In the genomic region with DNA sequence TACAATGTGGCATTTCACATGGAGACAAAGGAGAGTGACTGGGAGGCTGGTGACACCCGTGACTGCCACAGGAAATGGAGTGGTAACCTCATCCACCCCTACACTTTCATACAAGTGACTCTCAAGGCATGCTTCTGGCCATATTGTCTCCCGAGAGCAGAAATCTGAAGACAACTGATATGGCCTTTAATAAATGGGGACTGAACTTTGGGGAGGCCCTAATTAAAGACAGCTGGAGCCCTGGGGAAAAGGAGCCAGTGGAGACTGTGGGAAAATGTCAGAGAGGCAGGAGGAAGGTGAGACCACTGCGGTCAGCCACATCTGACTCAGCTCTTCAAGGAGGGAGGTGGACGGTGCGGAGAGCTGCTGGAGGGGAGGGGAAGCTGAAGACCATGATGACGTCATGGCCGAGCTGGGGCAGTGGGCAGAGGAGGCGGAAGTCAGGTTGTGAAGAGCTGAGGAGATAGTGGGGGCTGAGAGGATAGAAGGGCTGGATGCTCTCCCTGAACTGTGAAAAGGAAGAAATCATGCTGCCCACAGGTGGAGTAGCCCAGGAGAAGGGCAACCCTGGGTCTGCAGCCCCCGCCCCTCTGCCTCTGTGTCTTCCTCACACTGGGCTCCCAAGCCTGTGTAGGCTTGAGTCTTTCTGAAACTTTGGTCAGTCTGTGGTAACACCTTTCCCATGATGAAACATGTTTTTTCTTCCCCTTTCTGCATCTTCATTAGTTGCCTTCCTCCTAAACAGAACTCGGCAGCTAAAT, we compare ENCODE assay signal across 1 cellular context.
A peak's percentile ranks its signal among the peaks of the same experiment; 100 is the strongest.
TF ChIP-seq lines count a peak whose summit lies in the region.

No MANE protein-coding gene starts in this region.

TF ChIP-seq in GM12878, 131 proteins besides CTCF, POLR2A, EP300 and RAD21 (continued from another document):
- TF ChIP-seq HDGF (IDR thresholded peaks at IDR 0.05) = peak; percentile 93
- TF ChIP-seq NFIC (IDR thresholded peaks at IDR 0.05; ENCODE audit: low read depth, low read length) = peak; percentile 86; the same call in 1 of the 2 replicates
- TF ChIP-seq PAX5 (IDR thresholded peaks at IDR 0.05; ENCODE audit: borderline replicate concordance, low read depth, low read length) = no peak
- peak; percentile 98 for TF ChIP-seq IKZF2 (IDR thresholded peaks at IDR 0.05)
- peak; percentile 68 for TF ChIP-seq CREB1 (IDR thresholded peaks at IDR 0.05; ENCODE audit: low read depth)
- TF ChIP-seq YBX1 (IDR thresholded peaks at IDR 0.05) = 0 out of 2 replicates have a peak, but pooled peaks have one; percentile 67
- peak; percentile 40; the same call in 1 of the 2 replicates for TF ChIP-seq TCF3 (IDR thresholded peaks at IDR 0.05; ENCODE audit: borderline replicate concordance, insufficient read depth, low read depth, low read length)
- no peak for TF ChIP-seq NFXL1 (IDR thresholded peaks at IDR 0.05; ENCODE audit: borderline replicate concordance)
- peak; percentile 92 for TF ChIP-seq EED (IDR thresholded peaks at IDR 0.05; ENCODE audit: low read depth)
- no peak for TF ChIP-seq MYC (IDR thresholded peaks at IDR 0.05; ENCODE audit: insufficient read depth, insufficient read length, insufficient replicate concordance, low read length, severe bottlenecking)
- TF ChIP-seq, protein P1, sequence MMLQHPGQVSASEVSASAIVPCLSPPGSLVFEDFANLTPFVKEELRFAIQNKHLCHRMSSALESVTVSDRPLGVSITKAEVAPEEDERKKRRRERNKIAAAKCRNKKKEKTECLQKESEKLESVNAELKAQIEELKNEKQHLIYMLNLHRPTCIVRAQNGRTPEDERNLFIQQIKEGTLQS (IDR thresholded peaks at IDR 0.05; ENCODE audit: borderline replicate concordance, extremely low read depth, low read depth, low read length) = no peak
- TF ChIP-seq ATF7 (IDR thresholded peaks at IDR 0.05; ENCODE audit: low read depth) = peak; percentile 100
- TF ChIP-seq MXI1 (IDR thresholded peaks at IDR 0.05; ENCODE audit: low read depth, low read length) = peak; percentile 46
- no peak for TF ChIP-seq TARDBP (IDR thresholded peaks at IDR 0.05; ENCODE audit: borderline replicate concordance)
- TF ChIP-seq IKZF1 (conservative IDR thresholded peaks at IDR 0.05) = peak; percentile 98
- TF ChIP-seq, protein P2, sequence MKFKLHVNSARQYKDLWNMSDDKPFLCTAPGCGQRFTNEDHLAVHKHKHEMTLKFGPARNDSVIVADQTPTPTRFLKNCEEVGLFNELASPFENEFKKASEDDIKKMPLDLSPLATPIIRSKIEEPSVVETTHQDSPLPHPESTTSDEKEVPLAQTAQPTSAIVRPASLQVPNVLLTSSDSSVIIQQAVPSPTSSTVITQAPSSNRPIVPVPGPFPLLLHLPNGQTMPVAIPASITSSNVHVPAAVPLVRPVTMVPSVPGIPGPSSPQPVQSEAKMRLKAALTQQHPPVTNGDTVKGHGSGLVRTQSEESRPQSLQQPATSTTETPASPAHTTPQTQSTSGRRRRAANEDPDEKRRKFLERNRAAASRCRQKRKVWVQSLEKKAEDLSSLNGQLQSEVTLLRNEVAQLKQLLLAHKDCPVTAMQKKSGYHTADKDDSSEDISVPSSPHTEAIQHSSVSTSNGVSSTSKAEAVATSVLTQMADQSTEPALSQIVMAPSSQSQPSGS (IDR thresholded peaks at IDR 0.05; ENCODE audit: low read length) = peak; percentile 91
- TF ChIP-seq SMAD1 (IDR thresholded peaks at IDR 0.05; ENCODE audit: low read depth, partially characterized antibody) = peak; percentile 87
- no peak for TF ChIP-seq NFYA (IDR thresholded peaks at IDR 0.05; ENCODE audit: borderline replicate concordance, low read depth, low read length)
- TF ChIP-seq ASH2L (IDR thresholded peaks at IDR 0.05; ENCODE audit: borderline replicate concordance, low read depth) = no peak
- TF ChIP-seq MTA2 (IDR thresholded peaks at IDR 0.05; ENCODE audit: low read depth) = peak; percentile 93
- no peak for TF ChIP-seq ZNF622 (IDR thresholded peaks at IDR 0.05)
- TF ChIP-seq, protein P3, sequence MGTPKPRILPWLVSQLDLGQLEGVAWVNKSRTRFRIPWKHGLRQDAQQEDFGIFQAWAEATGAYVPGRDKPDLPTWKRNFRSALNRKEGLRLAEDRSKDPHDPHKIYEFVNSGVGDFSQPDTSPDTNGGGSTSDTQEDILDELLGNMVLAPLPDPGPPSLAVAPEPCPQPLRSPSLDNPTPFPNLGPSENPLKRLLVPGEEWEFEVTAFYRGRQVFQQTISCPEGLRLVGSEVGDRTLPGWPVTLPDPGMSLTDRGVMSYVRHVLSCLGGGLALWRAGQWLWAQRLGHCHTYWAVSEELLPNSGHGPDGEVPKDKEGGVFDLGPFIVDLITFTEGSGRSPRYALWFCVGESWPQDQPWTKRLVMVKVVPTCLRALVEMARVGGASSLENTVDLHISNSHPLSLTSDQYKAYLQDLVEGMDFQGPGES (IDR thresholded peaks at IDR 0.05) = no peak; the same call in 1 of the 2 replicates
- peak; percentile 98 for TF ChIP-seq MEF2B (IDR thresholded peaks at IDR 0.05; ENCODE audit: partially characterized antibody, poor library complexity, severe bottlenecking)
- peak; percentile 17; the same call in 1 of the 2 replicates for TF ChIP-seq MTA3 (IDR thresholded peaks at IDR 0.05; ENCODE audit: borderline replicate concordance, low read length)
- TF ChIP-seq BRCA1 (IDR thresholded peaks at IDR 0.05; ENCODE audit: low read depth, low read length) = no peak
- no peak for TF ChIP-seq ZNF274 (IDR thresholded peaks at IDR 0.05; ENCODE audit: insufficient read depth, insufficient read length)
- TF ChIP-seq HDAC2 (IDR thresholded peaks at IDR 0.05) = no peak
- TF ChIP-seq POLR2AphosphoS5 (IDR thresholded peaks at IDR 0.05; ENCODE audit: low read length) = no peak
- TF ChIP-seq MYB (IDR thresholded peaks at IDR 0.05; ENCODE audit: borderline replicate concordance, low read depth, low read length) = no peak
- TF ChIP-seq HDAC6 (IDR thresholded peaks at IDR 0.05; ENCODE audit: unreplicated experiment) = no peak
- TF ChIP-seq CEBPB (IDR thresholded peaks at IDR 0.05; ENCODE audit: borderline replicate concordance in 1 of 2, low read depth in 2 of 2, low read length in 2 of 2) = peak; percentile 1 to 41; a peak in 1 of 4 replicates
- TF ChIP-seq ZZZ3 (IDR thresholded peaks at IDR 0.05; ENCODE audit: control insufficient read depth, insufficient read length, low read depth) = no peak
- no peak for TF ChIP-seq NR2C2 (IDR thresholded peaks at IDR 0.05; ENCODE audit: borderline replicate concordance, control insufficient read depth, insufficient read length, low read depth)
- no peak for TF ChIP-seq FOS (IDR thresholded peaks at IDR 0.05; ENCODE audit: borderline replicate concordance, extremely low read depth, insufficient read length)
- TF ChIP-seq, protein P4, sequence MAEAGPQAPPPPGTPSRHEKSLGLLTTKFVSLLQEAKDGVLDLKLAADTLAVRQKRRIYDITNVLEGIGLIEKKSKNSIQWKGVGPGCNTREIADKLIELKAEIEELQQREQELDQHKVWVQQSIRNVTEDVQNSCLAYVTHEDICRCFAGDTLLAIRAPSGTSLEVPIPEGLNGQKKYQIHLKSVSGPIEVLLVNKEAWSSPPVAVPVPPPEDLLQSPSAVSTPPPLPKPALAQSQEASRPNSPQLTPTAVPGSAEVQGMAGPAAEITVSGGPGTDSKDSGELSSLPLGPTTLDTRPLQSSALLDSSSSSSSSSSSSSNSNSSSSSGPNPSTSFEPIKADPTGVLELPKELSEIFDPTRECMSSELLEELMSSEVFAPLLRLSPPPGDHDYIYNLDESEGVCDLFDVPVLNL (IDR thresholded peaks at IDR 0.05; ENCODE audit: low read depth, low read length) = no peak
- no peak for TF ChIP-seq NRF1 (conservative IDR thresholded peaks at IDR 0.05; ENCODE audit: low read depth, low read length)
- peak; percentile 60; the same call in 1 of the 2 replicates for TF ChIP-seq FOXM1 (IDR thresholded peaks at IDR 0.05; ENCODE audit: low read depth, low read length)
- TF ChIP-seq RBBP5 (conservative IDR thresholded peaks at IDR 0.05) = no peak
- TF ChIP-seq, protein P5, sequence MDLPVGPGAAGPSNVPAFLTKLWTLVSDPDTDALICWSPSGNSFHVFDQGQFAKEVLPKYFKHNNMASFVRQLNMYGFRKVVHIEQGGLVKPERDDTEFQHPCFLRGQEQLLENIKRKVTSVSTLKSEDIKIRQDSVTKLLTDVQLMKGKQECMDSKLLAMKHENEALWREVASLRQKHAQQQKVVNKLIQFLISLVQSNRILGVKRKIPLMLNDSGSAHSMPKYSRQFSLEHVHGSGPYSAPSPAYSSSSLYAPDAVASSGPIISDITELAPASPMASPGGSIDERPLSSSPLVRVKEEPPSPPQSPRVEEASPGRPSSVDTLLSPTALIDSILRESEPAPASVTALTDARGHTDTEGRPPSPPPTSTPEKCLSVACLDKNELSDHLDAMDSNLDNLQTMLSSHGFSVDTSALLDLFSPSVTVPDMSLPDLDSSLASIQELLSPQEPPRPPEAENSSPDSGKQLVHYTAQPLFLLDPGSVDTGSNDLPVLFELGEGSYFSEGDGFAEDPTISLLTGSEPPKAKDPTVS (IDR thresholded peaks at IDR 0.05; ENCODE audit: low read depth, low read length) = 0 out of 2 replicates have a peak, but pooled peaks have one; percentile 26
- TF ChIP-seq RUNX3 (IDR thresholded peaks at IDR 0.05; ENCODE audit: low read length) = peak; percentile 85
- TF ChIP-seq SUPT20H (IDR thresholded peaks at IDR 0.05; ENCODE audit: borderline replicate concordance, control insufficient read depth, low read depth, low read length) = no peak
- peak; percentile 61; the same call in 1 of the 2 replicates for TF ChIP-seq SPI1 (IDR thresholded peaks at IDR 0.05; ENCODE audit: borderline replicate concordance, insufficient read depth, low read depth, low read length)
- TF ChIP-seq BMI1 (IDR thresholded peaks at IDR 0.05; ENCODE audit: borderline replicate concordance) = 0 out of 2 replicates have a peak, but pooled peaks have one; percentile 37
- no peak for TF ChIP-seq SMARCA5 (IDR thresholded peaks at IDR 0.05)
